In the genomic region with DNA sequence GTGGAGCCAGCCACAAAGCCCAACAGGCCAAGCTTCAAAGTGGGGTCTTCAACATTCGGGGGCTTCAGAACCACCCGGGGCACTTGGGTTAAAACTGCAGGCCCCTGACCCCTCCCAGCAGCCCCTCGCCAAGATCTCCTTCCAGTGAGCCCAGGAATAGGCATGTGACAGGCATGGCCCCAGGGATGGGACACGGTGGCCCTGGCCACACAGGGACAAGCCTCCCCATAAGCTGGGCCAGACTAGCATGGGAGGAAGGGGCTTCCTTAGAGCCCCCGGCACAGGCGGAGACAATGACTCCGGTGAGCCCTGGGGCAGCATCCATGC, we compare ENCODE assay signal across 16 cellular contexts.
"Had no signal": no experiment of that assay in that cellular context is flagged by ENCODE, and none has a peak within 500 bp of the region (broad histone marks: within the 10 kb centered on the region; RNA-seq: fewer than 3 reads in every experiment).

No MANE protein-coding gene starts in this region.

- ATAC-seq: activated T-cell treated with anti-CD3 and anti-CD28 coated beads, Interleukin-2, amount 50 U/mL, for 72 hours; left lung; T-helper 17 cell had no signal

- H3K4me1 Mint-ChIP-seq: endodermal cell had no signal

- H3K27me3 Mint-ChIP-seq: activated CD4-positive, alpha-beta T cell treated with anti-CD3 and anti-CD28 coated beads, Interleukin-2, amount 10 ng/mL, durations not matched to agents 24 days and 14 days; T-helper 17 cell had no signal

- H3K36me3 ChIP-seq: ascending aorta, breast epithelium, right lobe of liver had no signal

- DNase-seq: activated CD4-positive, alpha-beta T cell treated with anti-CD3 and anti-CD28 coated beads, Interleukin-2, amount 10 ng/mL, durations not matched to agents 24 days and 14 days; activated CD4-positive, CD25-positive, alpha-beta regulatory T cell; activated CD8-positive, alpha-beta memory T cell treated with anti-CD3 and anti-CD28 coated beads, Interleukin-2, amount 50 U/mL, for 48 hours; activated gamma-delta T cell treated with Interleukin-2 at 50 U/mL for 16 hours; activated T-cell treated with anti-CD3 and anti-CD28 coated beads, Interleukin-2, amount 50 U/mL, for 72 hours; endodermal cell; erythroblast; nephron progenitor cell; stimulated activated CD4-positive, alpha-beta T cell treated with anti-CD3 and anti-CD28 coated beads, Interleukin-1b, Interleukin-23, amount 100 ng/mL, for 48 hours had no signal

- H3K4me3 ChIP-seq: ascending aorta, breast epithelium, left lung, right lobe of liver, stomach had no signal

- H3K27me3 ChIP-seq: ascending aorta, breast epithelium, left lung, right lobe of liver, stomach had no signal

- H3K27ac ChIP-seq: ascending aorta, breast epithelium, left lung had no signal

- H3K4me3 Mint-ChIP-seq: activated CD4-positive, alpha-beta T cell treated with anti-CD3 and anti-CD28 coated beads, Interleukin-2, amount 10 ng/mL, durations not matched to agents 24 days and 14 days; activated T-cell treated with anti-CD3 and anti-CD28 coated beads, Interleukin-2, amount 50 U/mL, for 72 hours; endodermal cell; nephron progenitor cell; T-helper 17 cell had no signal

- H3K4me1 ChIP-seq: ascending aorta, breast epithelium had no signal

- FAIRE-seq: islet of Langerhans had no signal

- H3K27ac Mint-ChIP-seq: activated CD4-positive, alpha-beta T cell treated with anti-CD3 and anti-CD28 coated beads, Interleukin-2, amount 10 ng/mL, durations not matched to agents 24 days and 14 days; activated T-cell treated with anti-CD3 and anti-CD28 coated beads, Interleukin-2, amount 50 U/mL, for 72 hours; endodermal cell; nephron progenitor cell; T-helper 17 cell had no signal

- H3K9me3 ChIP-seq: ascending aorta, breast epithelium, left lung, right lobe of liver, stomach had no signal

- H3K9me3 Mint-ChIP-seq: activated CD4-positive, alpha-beta T cell treated with anti-CD3 and anti-CD28 coated beads, Interleukin-2, amount 10 ng/mL, durations not matched to agents 24 days and 14 days; activated T-cell treated with anti-CD3 and anti-CD28 coated beads, Interleukin-2, amount 50 U/mL, for 72 hours; endodermal cell; nephron progenitor cell had no signal
